Comparison of ENCODE assay signal across 21 cellular contexts in genomic region chr7:134362587-134363483, GRCh38. TPM values are rescaled to one million over a fixed set of nuclear protein-coding genes. Genes with fewer than 3 reads are reported as not detected.
A peak's percentile ranks its signal among the peaks of the same experiment; 100 is the strongest.
DNase-seq lines count a peak whose midpoint lies in the region; ATAC-seq and TF ChIP-seq lines count a peak whose summit lies in the region.
"Had no signal": no experiment of that assay in that cellular context is flagged by ENCODE, and none has a peak within 500 bp of the region (broad histone marks: within the 10 kb centered on the region; RNA-seq: fewer than 3 reads in every experiment).

No MANE protein-coding gene starts in this region.

- H3K27ac ChIP-seq in foreskin keratinocyte: no peak overlapping the region
- H3K27ac ChIP-seq: ascending aorta, gastroesophageal sphincter, neural progenitor cell, suprapubic skin had no signal

- H3K27me3 ChIP-seq in foreskin keratinocyte: peaks cover 5% of the 10 kb centered on the region
- H3K27me3 ChIP-seq: ascending aorta, gastroesophageal sphincter, neural progenitor cell had no signal

- H3K4me1 ChIP-seq in foreskin keratinocyte: no peaks in the 10 kb centered on the region
- H3K4me1 ChIP-seq: ascending aorta, gastroesophageal sphincter, neural progenitor cell, suprapubic skin had no signal

- ATAC-seq in foreskin keratinocyte (no peak), GM18907 (IDR thresholded peaks at IDR 0.05; ENCODE audit: unreplicated experiment) (no peak), GM21737 (IDR thresholded peaks at IDR 0.05; ENCODE audit: unreplicated experiment) (no peak)
- ATAC-seq: gastroesophageal sphincter had no signal

- TF ChIP-seq CTCF in AG09309 (IDR thresholded peaks at IDR 0.05; ENCODE audit: control insufficient read depth, insufficient read depth, low read depth, low read length, missing control alignments) (no peak), cardiac fibroblast (IDR thresholded peaks at IDR 0.05; ENCODE audit: low read depth, low read length) (no peak), foreskin keratinocyte (conservative IDR thresholded peaks at IDR 0.05) (no peak)

- DNase-seq in AG09309 (ENCODE audit: low read depth) (peak; percentile 18), MV-4-11 (lab: John Stamatoyannopoulos, UW) (peak; percentile 64), cardiac fibroblast (ENCODE audit: low read depth in 2 of 2) (peak; percentile 51 to 74), iris pigment epithelial cell (ENCODE audit: low read depth) (peak; percentile 38), T-helper 2 cell (no peak), foreskin keratinocyte (no peak)
- DNase-seq: activated CD4-positive, alpha-beta memory T cell treated with anti-CD3 and anti-CD28 coated beads for 36 hours; activated naive CD4-positive, alpha-beta T cell treated with anti-CD3 and anti-CD28 coated beads for 36 hours; activated T-cell treated with anti-CD3 and anti-CD28 coated beads, Interleukin-2, amount 50 U/mL, for 1 hour; CD4-positive, alpha-beta memory T cell; DMS53; H9; NCI-H2081; NCI-H510A; SHP77 treated with DMSO at 0.1 percent for 48 hours had no signal

- no peak overlapping the region for H3K4me3 ChIP-seq in AG09309 (ENCODE audit: control insufficient read depth, low read depth, low read length)
- H3K4me3 ChIP-seq in cardiac fibroblast (replicated peaks in 1 of 2; ENCODE audit: low read depth in 2 of 2, low read length in 2 of 2): no peak overlapping the region
- H3K4me3 ChIP-seq: ascending aorta, gastroesophageal sphincter, neural progenitor cell, suprapubic skin had no signal

RNA-seq across cellular contexts. Expression of gene SLC35B4, which starts 46.1 kb away (rescaled TPM):
- 14.6 and 16.1 TPM in 2 replicates for total RNA-seq in foreskin keratinocyte
- polyA plus RNA-seq in foreskin keratinocyte: 7.8 and 8.4 TPM in 2 replicates

Comparison
In these comparisons a context has a peak if more than half of its experiments do, and no peak if none do; other contexts are left out.
1. DNase-seq: peak in AG09309 (single experiment), MV-4-11 (single experiment), cardiac fibroblast (2 of 2) and iris pigment epithelial cell (single experiment); none in T-helper 2 cell (0 of 5) and foreskin keratinocyte (0 of 2).